Comparison of ENCODE assay signal across 28 cellular contexts in the genomic region with DNA sequence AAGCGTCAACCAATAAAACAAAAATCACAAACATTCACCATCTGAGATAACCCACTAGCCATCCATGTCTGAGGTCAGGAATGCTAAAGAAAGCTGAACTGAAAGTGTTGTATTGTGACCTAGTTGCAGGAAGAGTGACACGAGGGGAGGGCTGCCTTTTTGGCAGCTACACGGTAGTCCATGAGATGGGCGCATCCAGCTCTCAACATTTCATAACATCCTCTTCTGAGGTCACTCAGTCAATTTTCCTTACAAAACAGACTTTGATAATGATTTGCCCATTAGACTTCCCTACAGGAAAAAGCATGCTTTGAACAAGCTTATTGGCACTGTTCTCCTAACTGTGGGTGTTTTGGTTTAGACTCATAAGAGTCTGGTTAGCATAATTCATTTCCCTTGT. TPM values are rescaled to one million over a fixed set of nuclear protein-coding genes. Genes with fewer than 3 reads are reported as not detected.
DNase-seq lines count a peak whose midpoint lies in the region; ATAC-seq and TF ChIP-seq lines count a peak whose summit lies in the region.
"Had no signal": no experiment of that assay in that cellular context is flagged by ENCODE, and none has a peak within 500 bp of the region (broad histone marks: within the 10 kb centered on the region; RNA-seq: fewer than 3 reads in every experiment).

No MANE protein-coding gene starts in this region.

- H3K4me3 ChIP-seq in heart right ventricle (no peak overlapping the region), liver (ENCODE audit: low read depth in 1 of 3, low read length in 3 of 3) (no peak overlapping the region), neural progenitor cell (no peak overlapping the region)
- H3K4me3 ChIP-seq: upper lobe of left lung had no signal

- no peak overlapping the region for H3K4me2 ChIP-seq in neural progenitor cell

- intact Hi-C loops in heart right ventricle (cut with DNase I) (loop anchor here in 6 of 10 donors (5.0 kb wide), 3 partner anchors 36 to 254 kb away; a partner anchor contains a TSS), Right ventricle myocardium inferior (cut with DNase I) (loop anchor here (5.0 kb wide), 2 partner anchors 184 to 199 kb away; a partner anchor contains a TSS)

- H3K79me2 ChIP-seq in neural progenitor cell (ENCODE audit: low read depth), result no peaks in the 10 kb centered on the region

- peaks cover 18% of the 10 kb centered on the region for H3K27me3 Mint-ChIP-seq in neural progenitor cell (ENCODE audit: insufficient read depth, low read depth)

- H3K4me3 Mint-ChIP-seq in neural progenitor cell, result no peak overlapping the region
- H3K4me3 Mint-ChIP-seq: natural killer cell treated with Interleukin-12 subunit alpha and Interleukin-12 subunit beta and Interleukin-15 and Interleukin-18, amount 100 ng/mL, for 72 hours; stimulated activated naive CD8-positive, alpha-beta T cell treated with anti-CD3 and anti-CD28 coated beads, Interleukin-15, amount 100 ng/mL, for 72 hours had no signal

- peaks cover 0 to 40% (median 14%) of the 10 kb centered on the region in 9 donors for H3K4me1 ChIP-seq in heart right ventricle
- peaks cover 3 to 34% (median 17%) of the 10 kb centered on the region in 4 donors for H3K4me1 ChIP-seq in liver (ENCODE audit: control insufficient read depth in 4 of 4, insufficient read depth in 4 of 4, low read length in 3 of 4)
- no peaks in the 10 kb centered on the region for H3K4me1 ChIP-seq in neural progenitor cell
- H3K4me1 ChIP-seq: foreskin keratinocyte had no signal

- no peaks in the 10 kb centered on the region for H3K27me3 ChIP-seq in heart right ventricle
- H3K27me3 ChIP-seq in liver (ENCODE audit: control insufficient read depth in 4 of 4, insufficient read depth in 4 of 4, low read length in 3 of 4), result no peaks in the 10 kb centered on the region
- peaks cover 9% of the 10 kb centered on the region for H3K27me3 ChIP-seq in neural progenitor cell
- H3K27me3 ChIP-seq: foreskin keratinocyte, upper lobe of left lung had no signal

- no peak for TF ChIP-seq CTCF in heart right ventricle (IDR thresholded peaks at IDR 0.05)
- no peak for TF ChIP-seq CTCF in liver (IDR thresholded peaks at IDR 0.05; ENCODE audit: low read depth, low read length, missing input control)
- no peak for TF ChIP-seq CTCF in omental fat pad (IDR thresholded peaks at IDR 0.05)
- no peak for TF ChIP-seq CTCF in neural progenitor cell (IDR thresholded peaks at IDR 0.05)

- 29 to 41% methylated on average over 4 of the region's 4 CpGs for WGBS in heart right ventricle, 2 donors
- 19% methylated on average over 4 of the region's 4 CpGs for WGBS in liver

- peaks cover 2% of the 10 kb centered on the region for H3K36me3 Mint-ChIP-seq in neural progenitor cell
- H3K36me3 Mint-ChIP-seq: natural killer cell treated with Interleukin-12 subunit alpha and Interleukin-12 subunit beta and Interleukin-15 and Interleukin-18, amount 100 ng/mL, for 72 hours had no signal

- peaks cover 14% of the 10 kb centered on the region for H3K4me1 Mint-ChIP-seq in neural progenitor cell

- H3K9me3 ChIP-seq in heart right ventricle (no peaks in the 10 kb centered on the region), liver (ENCODE audit: control insufficient read depth in 4 of 4, low read length in 3 of 4) (no peaks in the 10 kb centered on the region), neural progenitor cell (ENCODE audit: low read depth) (no peaks in the 10 kb centered on the region)
- H3K9me3 ChIP-seq: upper lobe of left lung had no signal

- ATAC-seq in heart right ventricle (no peak), Right ventricle myocardium inferior (no peak), HG02970 (IDR thresholded peaks at IDR 0.05; ENCODE audit: low FRiP score, unreplicated experiment) (no peak), omental fat pad (ENCODE audit: low FRiP score) (no peak)
- ATAC-seq: foreskin keratinocyte; natural killer cell treated with Interleukin-12 subunit alpha and Interleukin-12 subunit beta and Interleukin-15 and Interleukin-18, amount 100 ng/mL, for 72 hours; sciatic nerve; stimulated activated naive CD8-positive, alpha-beta T cell treated with anti-CD3 and anti-CD28 coated beads, Interleukin-15, amount 100 ng/mL, for 72 hours had no signal

- H3K9ac ChIP-seq in liver (ENCODE audit: low read depth in 1 of 2, low read length in 2 of 2) (no peak overlapping the region), neural progenitor cell (no peak overlapping the region)

- H3K27ac ChIP-seq in heart right ventricle, result peak overlapping the region in 7 of 10 donors; percentile 0 to 51 (median 37)
- peak overlapping the region; percentile 74 to 76 for H3K27ac ChIP-seq in liver (ENCODE audit: low read depth in 1 of 2, low read length in 2 of 2)
- no peak overlapping the region for H3K27ac ChIP-seq in neural progenitor cell
- H3K27ac ChIP-seq: epithelial cell of prostate, foreskin keratinocyte had no signal

- no peak overlapping the region for H3K27ac Mint-ChIP-seq in neural progenitor cell
- H3K27ac Mint-ChIP-seq: natural killer cell treated with Interleukin-12 subunit alpha and Interleukin-12 subunit beta and Interleukin-15 and Interleukin-18, amount 100 ng/mL, for 72 hours had no signal

- DNase-seq in heart right ventricle (no peak), Right ventricle myocardium inferior (ENCODE audit: missing footprints) (no peak), dermis blood vessel endothelial cell (peak; percentile 33), DMS153 (lab: John Stamatoyannopoulos, UW) (no peak), omental fat pad (ENCODE audit: low spot score) (no peak), neural progenitor cell (ENCODE audit: low spot score) (no peak)
- DNase-seq: activated CD4-positive, alpha-beta T cell treated with anti-CD3 and anti-CD28 coated beads, Interleukin-2, amount 50 U/mL, for 1 hour; activated naive CD4-positive, alpha-beta T cell treated with anti-CD3 and anti-CD28 coated beads, Interleukin-2, amount 50 U/mL, for 16 hours; AML-193; cerebellar nuclear complex; foreskin keratinocyte; GDM1; Kasumi-1; NCI-H1092 treated with DMSO at 0.1 percent for 48 hours; NCI-H2029 treated with DMSO at 0.1 percent for 48 hours; NCI-H2227 treated with DMSO at 0.1 percent for 48 hours; NCI-H748 treated with DMSO at 0.1 percent for 48 hours; SHP77; stimulated activated naive CD8-positive, alpha-beta T cell treated with anti-CD3 and anti-CD28 coated beads, Interleukin-15, amount 100 ng/mL, for 72 hours; T-helper 9 cell; upper lobe of left lung had no signal

- H3K36me3 ChIP-seq in heart right ventricle (no peaks in the 10 kb centered on the region), liver (ENCODE audit: control insufficient read depth in 4 of 4, insufficient read depth in 3 of 4, low read depth in 1 of 4, low read length in 3 of 4) (no peaks in the 10 kb centered on the region), neural progenitor cell (no peaks in the 10 kb centered on the region)
- H3K36me3 ChIP-seq: upper lobe of left lung had no signal

- peaks cover 24% of the 10 kb centered on the region for H3F3A ChIP-seq in neural progenitor cell (ENCODE audit: low read depth)

- no peak for TF ChIP-seq RAD21 in liver (IDR thresholded peaks at IDR 0.05)

- no peaks in the 10 kb centered on the region for H4K20me1 ChIP-seq in neural progenitor cell (ENCODE audit: low read depth)

- no peak overlapping the region for H2AFZ ChIP-seq in neural progenitor cell (replicated peaks)

- peaks cover 9% of the 10 kb centered on the region for H3K9me3 Mint-ChIP-seq in neural progenitor cell
- H3K9me3 Mint-ChIP-seq: natural killer cell treated with Interleukin-12 subunit alpha and Interleukin-12 subunit beta and Interleukin-15 and Interleukin-18, amount 100 ng/mL, for 72 hours; stimulated activated naive CD8-positive, alpha-beta T cell treated with anti-CD3 and anti-CD28 coated beads, Interleukin-15, amount 100 ng/mL, for 72 hours had no signal

TF ChIP-seq in liver, 16 proteins besides CTCF, POLR2A, EP300 and RAD21 (continues in another document):
- TF ChIP-seq RXRA (IDR thresholded peaks at IDR 0.05) (peak; percentile 26 to 45), HNF4A (conservative IDR thresholded peaks at IDR 0.05) (peak; percentile 35 to 64), FOXA1 (IDR thresholded peaks at IDR 0.05) (no peak), ZBTB33 (IDR thresholded peaks at IDR 0.05) (peak; percentile 24)

RNA-seq across cellular contexts. Expression of gene SHF, which starts 15.4 kb away (rescaled TPM):
- total RNA-seq in heart right ventricle, result 1 to 10 TPM; 3.6 to 8.4 (median 5.6) TPM
- polyA plus RNA-seq in heart right ventricle, result 1 to 10 TPM; 2.4 to 5.8 TPM
- 3.9 TPM for total RNA-seq in Right ventricle myocardium inferior
- total RNA-seq in dermis blood vessel endothelial cell, result 1.8 and 3.7 TPM in 2 replicates
- total RNA-seq in liver, result 10 to 100 TPM in 1 of 2 donors, 1 to 10 TPM in 1; 5.0 to 15.2 TPM
- polyA plus RNA-seq in liver, result 10 to 100 TPM in 1 of 2 donors, 1 to 10 TPM in 1; 4.7 to 15.7 TPM
- total RNA-seq in omental fat pad, result 10 to 100 TPM in 1 of 4 donors, 1 to 10 TPM in 3; 1.9 to 10.5 (median 3.7) TPM
- 32.2 and 53.7 TPM in 2 replicates for total RNA-seq in neural progenitor cell (ENCODE audit: low replicate concordance)

RNA-seq across cellular contexts. Expression of gene SLC28A2, which starts 48.9 kb away (rescaled TPM):
- total RNA-seq in heart right ventricle, result not detected
- not detected for polyA plus RNA-seq in heart right ventricle
- not detected for total RNA-seq in Right ventricle myocardium inferior
- not detected in 2 replicates for total RNA-seq in dermis blood vessel endothelial cell
- total RNA-seq in liver, result under 1 TPM; under 0.01 to 0.19 TPM
- polyA plus RNA-seq in liver, result under 1 TPM in 1 of 2 donors, not detected in 1; 0.02 TPM
- total RNA-seq in omental fat pad, result not detected
- total RNA-seq in neural progenitor cell (ENCODE audit: low replicate concordance), result not detected in 2 replicates
- total RNA-seq: astrocyte; foreskin keratinocyte; H1; natural killer cell treated with Interleukin-12 subunit alpha and Interleukin-12 subunit beta and Interleukin-15 and Interleukin-18, amount 100 ng/mL, for 72 hours; sciatic nerve had no signal
- polyA plus RNA-seq: foreskin keratinocyte had no signal
